ENCODE assay signal across 27 cellular contexts in the genomic region with DNA sequence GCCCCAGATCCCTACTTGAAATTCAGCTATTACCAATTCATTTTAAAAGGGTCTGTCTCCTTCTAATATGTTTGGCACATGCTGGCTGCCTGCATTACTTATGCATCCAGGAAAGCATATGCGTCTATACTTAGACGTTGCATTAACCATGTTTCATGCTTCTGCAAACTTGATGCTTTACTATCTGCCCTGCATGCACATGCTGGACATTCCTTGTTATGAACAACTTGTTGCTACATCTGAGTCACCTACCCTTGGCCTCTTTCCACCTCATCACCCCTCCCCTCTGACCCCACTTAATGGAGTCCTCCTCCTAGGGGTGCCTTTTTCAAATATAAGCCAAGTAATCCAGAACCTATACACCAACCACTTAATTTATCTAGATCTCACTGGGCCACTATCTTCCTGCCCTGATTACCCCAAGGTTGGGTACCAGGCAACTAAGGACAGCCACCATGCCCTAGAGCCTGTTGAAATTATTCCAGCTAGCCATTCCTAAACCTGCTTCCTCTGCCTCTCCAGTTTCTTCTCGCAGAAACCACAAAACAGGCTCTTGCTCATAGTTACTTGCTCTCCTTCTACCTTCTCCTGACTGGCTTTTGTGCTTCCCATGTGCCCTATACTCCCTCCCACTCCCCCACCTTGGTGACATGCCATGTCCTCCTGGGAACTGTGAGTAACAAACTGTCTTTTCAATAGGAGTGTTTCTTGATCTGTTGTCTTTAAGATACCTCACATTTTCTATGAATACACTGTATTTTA.
"Had no signal": no experiment of that assay in that cellular context is flagged by ENCODE, and none has a peak within 500 bp of the region (broad histone marks: within the 10 kb centered on the region; RNA-seq: fewer than 3 reads in every experiment).

No MANE protein-coding gene starts in this region.

- H3K9me3 ChIP-seq: esophagus squamous epithelium, pancreas, right atrium auricular region, sigmoid colon, spleen, testis, tibial artery had no signal

- H3K27me3 Mint-ChIP-seq: effector memory CD8-positive, alpha-beta T cell; naive thymus-derived CD8-positive, alpha-beta T cell; stimulated activated memory B cell treated with anti-CD40 and anti-IgM and Interleukin-4, amounts not matched to agents 10 μg/mL and 1 μg/mL and 100 μg/mL, for 72 hours; type B pancreatic cell had no signal

- H3K4me1 Mint-ChIP-seq: immature natural killer cell; naive thymus-derived CD8-positive, alpha-beta T cell; nephron progenitor cell; stimulated activated memory B cell treated with anti-CD40 and anti-IgM and Interleukin-4, amounts not matched to agents 10 μg/mL and 1 μg/mL and 100 μg/mL, for 72 hours had no signal

- H3K36me3 Mint-ChIP-seq: immature natural killer cell; naive thymus-derived CD8-positive, alpha-beta T cell; stimulated activated memory B cell treated with anti-CD40 and anti-IgM and Interleukin-4, amounts not matched to agents 10 μg/mL and 1 μg/mL and 100 μg/mL, for 72 hours; type B pancreatic cell had no signal

- H3K4me3 Mint-ChIP-seq: effector memory CD8-positive, alpha-beta T cell; immature natural killer cell; naive thymus-derived CD8-positive, alpha-beta T cell; nephron progenitor cell; stimulated activated memory B cell treated with anti-CD40 and anti-IgM and Interleukin-4, amounts not matched to agents 10 μg/mL and 1 μg/mL and 100 μg/mL, for 72 hours; type B pancreatic cell had no signal

- H3K27ac ChIP-seq: esophagus squamous epithelium, pancreas, right atrium auricular region, sigmoid colon, skin epidermis, spleen, testis, tibial artery had no signal

- DNase-seq: cortex of kidney; effector memory CD8-positive, alpha-beta T cell; erythroblast; esophagus squamous epithelium; foreskin melanocyte; hypothalamus; immature natural killer cell; islet precursor cell; kidney glomerular epithelial cell; mesendoderm; naive thymus-derived CD8-positive, alpha-beta T cell; nephron progenitor cell; occipital lobe; pancreas; sigmoid colon; spleen; stimulated activated CD4-positive, alpha-beta T cell treated with anti-CD3 and anti-CD28 coated beads, Interleukin-4, amount 100 ng/mL, for 4 hours; stimulated activated naive CD8-positive, alpha-beta T cell treated with anti-CD3 and anti-CD28 coated beads, Interleukin-15, Interleukin-2, amounts not matched to agents 100 U/mL and 50 U/mL, for 24 hours; substantia nigra; testis; tibial artery had no signal

- ATAC-seq: effector memory CD8-positive, alpha-beta T cell; left lobe of liver; naive thymus-derived CD8-positive, alpha-beta T cell; pancreas; stimulated activated memory B cell treated with anti-CD40 and anti-IgM and Interleukin-4, amounts not matched to agents 10 μg/mL and 1 μg/mL and 100 μg/mL, for 72 hours; stimulated activated naive CD8-positive, alpha-beta T cell treated with anti-CD3 and anti-CD28 coated beads, Interleukin-15, Interleukin-2, amounts not matched to agents 100 U/mL and 50 U/mL, for 24 hours had no signal

- H3K9me3 Mint-ChIP-seq: nephron progenitor cell; stimulated activated memory B cell treated with anti-CD40 and anti-IgM and Interleukin-4, amounts not matched to agents 10 μg/mL and 1 μg/mL and 100 μg/mL, for 72 hours; type B pancreatic cell had no signal

- H3K36me3 ChIP-seq: esophagus squamous epithelium, pancreas, right atrium auricular region, sigmoid colon, spleen, tibial artery had no signal

- FAIRE-seq: endometrium, pancreas had no signal

- H3K4me1 ChIP-seq: esophagus squamous epithelium, pancreas, right atrium auricular region, sigmoid colon, spleen, testis, tibial artery had no signal

- H3K27ac Mint-ChIP-seq: effector memory CD8-positive, alpha-beta T cell; immature natural killer cell; naive thymus-derived CD8-positive, alpha-beta T cell; nephron progenitor cell; stimulated activated memory B cell treated with anti-CD40 and anti-IgM and Interleukin-4, amounts not matched to agents 10 μg/mL and 1 μg/mL and 100 μg/mL, for 72 hours; type B pancreatic cell had no signal

- H3K27me3 ChIP-seq: esophagus squamous epithelium, pancreas, right atrium auricular region, sigmoid colon, spleen, testis, tibial artery had no signal

- H3K4me3 ChIP-seq: esophagus squamous epithelium, pancreas, right atrium auricular region, sigmoid colon, skin epidermis, spleen, testis, tibial artery had no signal
